1 cellular context compared by ENCODE assay signal in the genomic region with DNA sequence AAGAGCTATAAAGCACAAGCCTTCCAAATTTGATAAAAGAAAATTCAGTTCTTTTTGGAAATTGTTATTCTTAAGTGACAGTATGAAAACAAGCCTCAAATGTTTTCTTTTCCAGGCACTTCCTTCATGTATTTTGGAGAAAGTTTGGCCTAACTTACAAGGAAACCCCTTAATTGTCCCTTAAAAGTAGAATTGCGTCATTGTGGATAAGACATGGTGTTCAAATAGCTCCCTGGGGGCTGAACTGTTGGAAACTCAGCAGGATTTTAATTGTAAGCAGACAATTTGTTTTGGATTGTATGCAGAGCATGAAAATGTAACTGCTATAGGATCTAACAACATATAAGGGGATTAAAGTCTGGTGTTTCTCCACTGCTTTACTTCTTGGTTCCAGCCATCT.
A peak's percentile ranks its signal among the peaks of the same experiment; 100 is the strongest.
TF ChIP-seq lines count a peak whose summit lies in the region.

No MANE protein-coding gene starts in this region.

TF ChIP-seq in HEK293, 187 proteins besides CTCF, POLR2A, EP300 and RAD21 (continued from another document and continues in another):
- TF ChIP-seq ZNF837 (tag by site-specific recombination; IDR thresholded peaks at IDR 0.05) = no peak
- no peak for TF ChIP-seq ZNF350 (tag by site-specific recombination; IDR thresholded peaks at IDR 0.05)
- TF ChIP-seq ZNF140 (tag by site-specific recombination; IDR thresholded peaks at IDR 0.05) = no peak
- TF ChIP-seq ZNF571 (tag by site-specific recombination; IDR thresholded peaks at IDR 0.05) = no peak
- TF ChIP-seq, protein P1, sequence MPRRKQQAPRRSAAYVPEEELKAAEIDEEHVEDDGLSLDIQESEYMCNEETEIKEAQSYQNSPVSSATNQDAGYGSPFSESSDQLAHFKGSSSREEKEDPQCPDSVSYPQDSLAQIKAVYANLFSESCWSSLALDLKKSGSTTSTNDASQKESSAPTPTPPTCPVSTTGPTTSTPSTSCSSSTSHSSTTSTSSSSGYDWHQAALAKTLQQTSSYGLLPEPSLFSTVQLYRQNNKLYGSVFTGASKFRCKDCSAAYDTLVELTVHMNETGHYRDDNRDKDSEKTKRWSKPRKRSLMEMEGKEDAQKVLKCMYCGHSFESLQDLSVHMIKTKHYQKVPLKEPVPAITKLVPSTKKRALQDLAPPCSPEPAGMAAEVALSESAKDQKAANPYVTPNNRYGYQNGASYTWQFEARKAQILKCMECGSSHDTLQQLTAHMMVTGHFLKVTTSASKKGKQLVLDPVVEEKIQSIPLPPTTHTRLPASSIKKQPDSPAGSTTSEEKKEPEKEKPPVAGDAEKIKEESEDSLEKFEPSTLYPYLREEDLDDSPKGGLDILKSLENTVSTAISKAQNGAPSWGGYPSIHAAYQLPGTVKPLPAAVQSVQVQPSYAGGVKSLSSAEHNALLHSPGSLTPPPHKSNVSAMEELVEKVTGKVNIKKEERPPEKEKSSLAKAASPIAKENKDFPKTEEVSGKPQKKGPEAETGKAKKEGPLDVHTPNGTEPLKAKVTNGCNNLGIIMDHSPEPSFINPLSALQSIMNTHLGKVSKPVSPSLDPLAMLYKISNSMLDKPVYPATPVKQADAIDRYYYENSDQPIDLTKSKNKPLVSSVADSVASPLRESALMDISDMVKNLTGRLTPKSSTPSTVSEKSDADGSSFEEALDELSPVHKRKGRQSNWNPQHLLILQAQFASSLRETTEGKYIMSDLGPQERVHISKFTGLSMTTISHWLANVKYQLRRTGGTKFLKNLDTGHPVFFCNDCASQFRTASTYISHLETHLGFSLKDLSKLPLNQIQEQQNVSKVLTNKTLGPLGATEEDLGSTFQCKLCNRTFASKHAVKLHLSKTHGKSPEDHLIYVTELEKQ (tag by site-specific recombination; IDR thresholded peaks at IDR 0.05; ENCODE audit: borderline replicate concordance) = peak; percentile 93
- TF ChIP-seq, protein P2, sequence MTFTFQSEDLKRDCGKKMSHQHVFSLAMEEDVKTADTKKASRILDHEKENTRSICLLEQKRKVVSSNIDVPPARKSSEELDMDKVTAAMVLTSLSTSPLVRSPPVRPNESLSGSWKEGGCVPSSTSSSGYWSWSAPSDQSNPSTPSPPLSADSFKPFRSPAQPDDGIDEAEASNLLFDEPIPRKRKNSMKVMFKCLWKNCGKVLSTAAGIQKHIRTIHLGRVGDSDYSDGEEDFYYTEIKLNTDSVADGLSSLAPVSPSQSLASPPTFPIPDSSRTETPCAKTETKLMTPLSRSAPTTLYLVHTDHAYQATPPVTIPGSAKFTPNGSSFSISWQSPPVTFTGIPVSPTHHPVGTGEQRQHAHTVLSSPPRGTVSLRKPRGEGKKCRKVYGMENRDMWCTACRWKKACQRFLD (tag by site-specific recombination; IDR thresholded peaks at IDR 0.05) = no peak
- TF ChIP-seq, protein P3, sequence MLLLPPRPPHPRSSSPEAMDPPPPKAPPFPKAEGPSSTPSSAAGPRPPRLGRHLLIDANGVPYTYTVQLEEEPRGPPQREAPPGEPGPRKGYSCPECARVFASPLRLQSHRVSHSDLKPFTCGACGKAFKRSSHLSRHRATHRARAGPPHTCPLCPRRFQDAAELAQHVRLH (tag by site-specific recombination; IDR thresholded peaks at IDR 0.05) = peak; percentile 80; the same call in 1 of the 2 replicates
- peak; percentile 77; the same call in 1 of the 2 replicates for TF ChIP-seq MZF1 (tag by site-specific recombination; IDR thresholded peaks at IDR 0.05; ENCODE audit: borderline replicate concordance)
- TF ChIP-seq ZBTB20 (tag by site-specific recombination; IDR thresholded peaks at IDR 0.05) = no peak
- TF ChIP-seq ZEB2 (tag by site-specific recombination; IDR thresholded peaks at IDR 0.05) = peak; percentile 93
- TF ChIP-seq ZNF112 (tag by site-specific recombination; IDR thresholded peaks at IDR 0.05) = no peak
- TF ChIP-seq, protein P4, sequence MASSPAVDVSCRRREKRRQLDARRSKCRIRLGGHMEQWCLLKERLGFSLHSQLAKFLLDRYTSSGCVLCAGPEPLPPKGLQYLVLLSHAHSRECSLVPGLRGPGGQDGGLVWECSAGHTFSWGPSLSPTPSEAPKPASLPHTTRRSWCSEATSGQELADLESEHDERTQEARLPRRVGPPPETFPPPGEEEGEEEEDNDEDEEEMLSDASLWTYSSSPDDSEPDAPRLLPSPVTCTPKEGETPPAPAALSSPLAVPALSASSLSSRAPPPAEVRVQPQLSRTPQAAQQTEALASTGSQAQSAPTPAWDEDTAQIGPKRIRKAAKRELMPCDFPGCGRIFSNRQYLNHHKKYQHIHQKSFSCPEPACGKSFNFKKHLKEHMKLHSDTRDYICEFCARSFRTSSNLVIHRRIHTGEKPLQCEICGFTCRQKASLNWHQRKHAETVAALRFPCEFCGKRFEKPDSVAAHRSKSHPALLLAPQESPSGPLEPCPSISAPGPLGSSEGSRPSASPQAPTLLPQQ (tag by site-specific recombination; IDR thresholded peaks at IDR 0.05) = peak; percentile 25; the same call in 1 of the 2 replicates
- TF ChIP-seq, protein P5, sequence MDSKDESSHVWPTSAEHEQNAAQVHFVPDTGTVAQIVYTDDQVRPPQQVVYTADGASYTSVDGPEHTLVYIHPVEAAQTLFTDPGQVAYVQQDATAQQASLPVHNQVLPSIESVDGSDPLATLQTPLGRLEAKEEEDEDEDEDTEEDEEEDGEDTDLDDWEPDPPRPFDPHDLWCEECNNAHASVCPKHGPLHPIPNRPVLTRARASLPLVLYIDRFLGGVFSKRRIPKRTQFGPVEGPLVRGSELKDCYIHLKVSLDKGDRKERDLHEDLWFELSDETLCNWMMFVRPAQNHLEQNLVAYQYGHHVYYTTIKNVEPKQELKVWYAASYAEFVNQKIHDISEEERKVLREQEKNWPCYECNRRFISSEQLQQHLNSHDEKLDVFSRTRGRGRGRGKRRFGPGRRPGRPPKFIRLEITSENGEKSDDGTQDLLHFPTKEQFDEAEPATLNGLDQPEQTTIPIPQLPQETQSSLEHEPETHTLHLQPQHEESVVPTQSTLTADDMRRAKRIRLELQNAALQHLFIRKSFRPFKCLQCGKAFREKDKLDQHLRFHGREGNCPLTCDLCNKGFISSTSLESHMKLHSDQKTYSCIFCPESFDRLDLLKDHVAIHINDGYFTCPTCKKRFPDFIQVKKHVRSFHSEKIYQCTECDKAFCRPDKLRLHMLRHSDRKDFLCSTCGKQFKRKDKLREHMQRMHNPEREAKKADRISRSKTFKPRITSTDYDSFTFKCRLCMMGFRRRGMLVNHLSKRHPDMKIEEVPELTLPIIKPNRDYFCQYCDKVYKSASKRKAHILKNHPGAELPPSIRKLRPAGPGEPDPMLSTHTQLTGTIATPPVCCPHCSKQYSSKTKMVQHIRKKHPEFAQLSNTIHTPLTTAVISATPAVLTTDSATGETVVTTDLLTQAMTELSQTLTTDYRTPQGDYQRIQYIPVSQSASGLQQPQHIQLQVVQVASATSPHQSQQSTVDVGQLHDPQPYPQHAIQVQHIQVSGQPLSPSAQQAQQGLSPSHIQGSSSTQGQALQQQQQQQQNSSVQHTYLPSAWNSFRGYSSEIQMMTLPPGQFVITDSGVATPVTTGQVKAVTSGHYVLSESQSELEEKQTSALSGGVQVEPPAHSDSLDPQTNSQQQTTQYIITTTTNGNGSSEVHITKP (tag by site-specific recombination; IDR thresholded peaks at IDR 0.05) = peak; percentile 22; the same call in 1 of the 2 replicates
- TF ChIP-seq ZNF324 (tag by site-specific recombination; IDR thresholded peaks at IDR 0.05) = no peak
- no peak for TF ChIP-seq ZNF501 (tag by site-specific recombination; IDR thresholded peaks at IDR 0.05)
- no peak for TF ChIP-seq ZFP3 (tag by site-specific recombination; IDR thresholded peaks at IDR 0.05; ENCODE audit: low read depth)
- peak; percentile 66; the same call in 1 of the 2 replicates for TF ChIP-seq KLF10 (tag by site-specific recombination; IDR thresholded peaks at IDR 0.05)
- TF ChIP-seq KLF8 (tag by site-specific recombination; IDR thresholded peaks at IDR 0.05) = peak; percentile 68; the same call in 1 of the 2 replicates
- TF ChIP-seq ZBTB7A (tag by site-specific recombination; IDR thresholded peaks at IDR 0.05; ENCODE audit: low read depth) = no peak
- no peak for TF ChIP-seq SP3 (tag by site-specific recombination; IDR thresholded peaks at IDR 0.05)
- no peak for TF ChIP-seq ZNF514 (tag by site-specific recombination; IDR thresholded peaks at IDR 0.05)
- no peak for TF ChIP-seq ZNF121 (tag by site-specific recombination; IDR thresholded peaks at IDR 0.05)
- no peak for TF ChIP-seq ZNF555 (tag by site-specific recombination; conservative IDR thresholded peaks at IDR 0.05)
- no peak for TF ChIP-seq ZNF214 (tag by site-specific recombination; IDR thresholded peaks at IDR 0.05; ENCODE audit: borderline replicate concordance)
- TF ChIP-seq, protein P6, sequence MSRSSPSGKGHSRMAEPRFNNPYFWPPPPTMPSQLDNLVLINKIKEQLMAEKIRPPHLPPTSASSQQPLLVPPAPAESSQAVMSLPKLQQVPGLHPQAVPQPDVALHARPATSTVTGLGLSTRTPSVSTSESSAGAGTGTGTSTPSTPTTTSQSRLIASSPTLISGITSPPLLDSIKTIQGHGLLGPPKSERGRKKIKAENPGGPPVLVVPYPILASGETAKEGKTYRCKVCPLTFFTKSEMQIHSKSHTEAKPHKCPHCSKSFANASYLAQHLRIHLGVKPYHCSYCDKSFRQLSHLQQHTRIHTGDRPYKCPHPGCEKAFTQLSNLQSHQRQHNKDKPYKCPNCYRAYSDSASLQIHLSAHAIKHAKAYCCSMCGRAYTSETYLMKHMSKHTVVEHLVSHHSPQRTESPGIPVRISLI (tag by site-specific recombination; IDR thresholded peaks at IDR 0.05) = no peak
- TF ChIP-seq, protein P7, sequence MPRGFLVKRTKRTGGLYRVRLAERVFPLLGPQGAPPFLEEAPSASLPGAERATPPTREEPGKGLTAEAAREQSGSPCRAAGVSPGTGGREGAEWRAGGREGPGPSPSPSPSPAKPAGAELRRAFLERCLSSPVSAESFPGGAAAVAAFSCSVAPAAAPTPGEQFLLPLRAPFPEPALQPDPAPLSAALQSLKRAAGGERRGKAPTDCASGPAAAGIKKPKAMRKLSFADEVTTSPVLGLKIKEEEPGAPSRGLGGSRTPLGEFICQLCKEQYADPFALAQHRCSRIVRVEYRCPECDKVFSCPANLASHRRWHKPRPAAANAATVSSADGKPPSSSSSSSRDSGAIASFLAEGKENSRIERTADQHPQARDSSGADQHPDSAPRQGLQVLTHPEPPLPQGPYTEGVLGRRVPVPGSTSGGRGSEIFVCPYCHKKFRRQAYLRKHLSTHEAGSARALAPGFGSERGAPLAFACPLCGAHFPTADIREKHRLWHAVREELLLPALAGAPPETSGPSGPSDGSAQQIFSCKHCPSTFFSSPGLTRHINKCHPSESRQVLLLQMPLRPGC (tag by site-specific recombination; IDR thresholded peaks at IDR 0.05) = peak; percentile 92
- no peak for TF ChIP-seq ZNF792 (tag by site-specific recombination; IDR thresholded peaks at IDR 0.05)
- TF ChIP-seq, protein P8, sequence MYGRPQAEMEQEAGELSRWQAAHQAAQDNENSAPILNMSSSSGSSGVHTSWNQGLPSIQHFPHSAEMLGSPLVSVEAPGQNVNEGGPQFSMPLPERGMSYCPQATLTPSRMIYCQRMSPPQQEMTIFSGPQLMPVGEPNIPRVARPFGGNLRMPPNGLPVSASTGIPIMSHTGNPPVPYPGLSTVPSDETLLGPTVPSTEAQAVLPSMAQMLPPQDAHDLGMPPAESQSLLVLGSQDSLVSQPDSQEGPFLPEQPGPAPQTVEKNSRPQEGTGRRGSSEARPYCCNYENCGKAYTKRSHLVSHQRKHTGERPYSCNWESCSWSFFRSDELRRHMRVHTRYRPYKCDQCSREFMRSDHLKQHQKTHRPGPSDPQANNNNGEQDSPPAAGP (tag by site-specific recombination; IDR thresholded peaks at IDR 0.05) = no peak
- TF ChIP-seq, protein P9, sequence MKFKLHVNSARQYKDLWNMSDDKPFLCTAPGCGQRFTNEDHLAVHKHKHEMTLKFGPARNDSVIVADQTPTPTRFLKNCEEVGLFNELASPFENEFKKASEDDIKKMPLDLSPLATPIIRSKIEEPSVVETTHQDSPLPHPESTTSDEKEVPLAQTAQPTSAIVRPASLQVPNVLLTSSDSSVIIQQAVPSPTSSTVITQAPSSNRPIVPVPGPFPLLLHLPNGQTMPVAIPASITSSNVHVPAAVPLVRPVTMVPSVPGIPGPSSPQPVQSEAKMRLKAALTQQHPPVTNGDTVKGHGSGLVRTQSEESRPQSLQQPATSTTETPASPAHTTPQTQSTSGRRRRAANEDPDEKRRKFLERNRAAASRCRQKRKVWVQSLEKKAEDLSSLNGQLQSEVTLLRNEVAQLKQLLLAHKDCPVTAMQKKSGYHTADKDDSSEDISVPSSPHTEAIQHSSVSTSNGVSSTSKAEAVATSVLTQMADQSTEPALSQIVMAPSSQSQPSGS (tag by site-specific recombination; IDR thresholded peaks at IDR 0.05; ENCODE audit: low read depth) = peak; percentile 74
- TF ChIP-seq ZNF701 (tag by site-specific recombination; IDR thresholded peaks at IDR 0.05) = no peak
- no peak for TF ChIP-seq ZNF530 (tag by site-specific recombination; IDR thresholded peaks at IDR 0.05; ENCODE audit: low read depth)
- TF ChIP-seq, protein P10, sequence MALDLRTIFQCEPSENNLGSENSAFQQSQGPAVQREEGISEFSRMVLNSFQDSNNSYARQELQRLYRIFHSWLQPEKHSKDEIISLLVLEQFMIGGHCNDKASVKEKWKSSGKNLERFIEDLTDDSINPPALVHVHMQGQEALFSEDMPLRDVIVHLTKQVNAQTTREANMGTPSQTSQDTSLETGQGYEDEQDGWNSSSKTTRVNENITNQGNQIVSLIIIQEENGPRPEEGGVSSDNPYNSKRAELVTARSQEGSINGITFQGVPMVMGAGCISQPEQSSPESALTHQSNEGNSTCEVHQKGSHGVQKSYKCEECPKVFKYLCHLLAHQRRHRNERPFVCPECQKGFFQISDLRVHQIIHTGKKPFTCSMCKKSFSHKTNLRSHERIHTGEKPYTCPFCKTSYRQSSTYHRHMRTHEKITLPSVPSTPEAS (tag by site-specific recombination; IDR thresholded peaks at IDR 0.05) = peak; percentile 53; the same call in 1 of the 2 replicates
- peak; percentile 42; the same call in 1 of the 2 replicates for TF ChIP-seq ZNF596 (tag by site-specific recombination; IDR thresholded peaks at IDR 0.05)
- TF ChIP-seq ZFP69B (tag by site-specific recombination; IDR thresholded peaks at IDR 0.05) = peak; percentile 33; the same call in 1 of the 2 replicates
- TF ChIP-seq ZNF19 (tag by site-specific recombination; IDR thresholded peaks at IDR 0.05; ENCODE audit: low read depth) = no peak
- TF ChIP-seq, protein P11, sequence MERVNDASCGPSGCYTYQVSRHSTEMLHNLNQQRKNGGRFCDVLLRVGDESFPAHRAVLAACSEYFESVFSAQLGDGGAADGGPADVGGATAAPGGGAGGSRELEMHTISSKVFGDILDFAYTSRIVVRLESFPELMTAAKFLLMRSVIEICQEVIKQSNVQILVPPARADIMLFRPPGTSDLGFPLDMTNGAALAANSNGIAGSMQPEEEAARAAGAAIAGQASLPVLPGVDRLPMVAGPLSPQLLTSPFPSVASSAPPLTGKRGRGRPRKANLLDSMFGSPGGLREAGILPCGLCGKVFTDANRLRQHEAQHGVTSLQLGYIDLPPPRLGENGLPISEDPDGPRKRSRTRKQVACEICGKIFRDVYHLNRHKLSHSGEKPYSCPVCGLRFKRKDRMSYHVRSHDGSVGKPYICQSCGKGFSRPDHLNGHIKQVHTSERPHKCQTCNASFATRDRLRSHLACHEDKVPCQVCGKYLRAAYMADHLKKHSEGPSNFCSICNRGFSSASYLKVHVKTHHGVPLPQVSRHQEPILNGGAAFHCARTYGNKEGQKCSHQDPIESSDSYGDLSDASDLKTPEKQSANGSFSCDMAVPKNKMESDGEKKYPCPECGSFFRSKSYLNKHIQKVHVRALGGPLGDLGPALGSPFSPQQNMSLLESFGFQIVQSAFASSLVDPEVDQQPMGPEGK (tag by site-specific recombination; IDR thresholded peaks at IDR 0.05) = no peak
- TF ChIP-seq ZFHX2 (tag by site-specific recombination; conservative IDR thresholded peaks at IDR 0.05) = no peak
